In genomic region chr1:85201340-85202091, GRCh38 we compare ENCODE assay signal across 1 cellular context.
A peak's percentile ranks its signal among the peaks of the same experiment; 100 is the strongest.
TF ChIP-seq lines count a peak whose summit lies in the region.

No MANE protein-coding gene starts in this region.

TF ChIP-seq in K562, 482 proteins besides CTCF, POLR2A, EP300 and RAD21 (continued from another document):
- TF ChIP-seq FOXP4 (CRISPR knock-in tag; IDR thresholded peaks at IDR 0.05; ENCODE audit: borderline replicate concordance) (no peak; the same call in 1 of the 2 replicates), MLLT1 (IDR thresholded peaks at IDR 0.05) (peak in 1 of 2 experiments; percentile 52; a peak in 1 of 4 replicates), LCOR (CRISPR knock-in tag; IDR thresholded peaks at IDR 0.05) (0 out of 2 replicates have a peak, but pooled peaks have one; percentile 38), ID3 (CRISPR knock-in tag; IDR thresholded peaks at IDR 0.05) (no peak), ID3 (tag; IDR thresholded peaks at IDR 0.05) (no peak), OTX1 (CRISPR knock-in tag; IDR thresholded peaks at IDR 0.05) (0 out of 2 replicates have a peak, but pooled peaks have one; percentile 4), SETDB1 (IDR thresholded peaks at IDR 0.05; ENCODE audit: low read length) (no peak), ZNF445 (CRISPR knock-in tag; IDR thresholded peaks at IDR 0.05; ENCODE audit: low read depth) (no peak), NKRF (IDR thresholded peaks at IDR 0.05; ENCODE audit: borderline replicate concordance) (no peak), ZBTB1 (CRISPR knock-in tag; IDR thresholded peaks at IDR 0.05; ENCODE audit: borderline replicate concordance, low read depth) (peak; percentile 98), E2F6 (IDR thresholded peaks at IDR 0.05; ENCODE audit: borderline replicate concordance in 1 of 2, extremely low read depth in 1 of 2, insufficient read depth in 1 of 2, insufficient read length in 1 of 2, low read depth in 1 of 2, low read length in 1 of 2, poor library complexity in 1 of 2, severe bottlenecking in 1 of 2) (peak; percentile 34 to 67), BRF2 (IDR thresholded peaks at IDR 0.05; ENCODE audit: borderline replicate concordance, insufficient read depth, insufficient read length) (no peak), STAT5B (CRISPR knock-in tag; IDR thresholded peaks at IDR 0.05) (no peak), HNRNPL (IDR thresholded peaks at IDR 0.05; ENCODE audit: low read depth, low read length) (0 out of 2 replicates have a peak, but pooled peaks have one; percentile 37), SMARCC2 (IDR thresholded peaks at IDR 0.05; ENCODE audit: low read depth) (peak; percentile 15; the same call in 1 of the 2 replicates), GABPA (tag; conservative IDR thresholded peaks at IDR 0.05; ENCODE audit: low read depth) (peak; percentile 29; the same call in 1 of the 2 replicates), ZNF511 (CRISPR knock-in tag; IDR thresholded peaks at IDR 0.05) (peak; percentile 79; the same call in 1 of the 2 replicates), MTA3 (IDR thresholded peaks at IDR 0.05; ENCODE audit: borderline replicate concordance) (no peak; the same call in 1 of the 2 replicates), L3MBTL2 (IDR thresholded peaks at IDR 0.05) (peak; percentile 68), ILF3 (IDR thresholded peaks at IDR 0.05; ENCODE audit: borderline replicate concordance) (peak; percentile 29; the same call in 1 of the 2 replicates), ARID1B (IDR thresholded peaks at IDR 0.05) (no peak), CBX1 (IDR thresholded peaks at IDR 0.05; ENCODE audit: low read depth) (0 out of 2 replicates have a peak, but pooled peaks have one; percentile 4), NFIX (CRISPR knock-in tag; IDR thresholded peaks at IDR 0.05; ENCODE audit: low read depth) (no peak), KLF1 (tag; IDR thresholded peaks at IDR 0.05) (no peak), HOXB6 (CRISPR knock-in tag; IDR thresholded peaks at IDR 0.05; ENCODE audit: borderline replicate concordance) (no peak), ZC3H4 (CRISPR knock-in tag; IDR thresholded peaks at IDR 0.05; ENCODE audit: borderline replicate concordance) (peak; percentile 88), NONO (IDR thresholded peaks at IDR 0.05; ENCODE audit: low read depth in 2 of 2, low read length in 1 of 2) (peak; percentile 32 to 82; a peak in 3 of 4 replicates), GTF2E2 (tag; IDR thresholded peaks at IDR 0.05) (peak; percentile 85; the same call in 1 of the 2 replicates), USF1 (CRISPR knock-in tag; IDR thresholded peaks at IDR 0.05) (peak; percentile 83), NFYB (IDR thresholded peaks at IDR 0.05; ENCODE audit: extremely low read depth, insufficient read length) (no peak), TEAD2 (tag; IDR thresholded peaks at IDR 0.05) (peak; percentile 80), BDP1 (IDR thresholded peaks at IDR 0.05; ENCODE audit: insufficient read depth, insufficient read length) (no peak), TEAD4 (IDR thresholded peaks at IDR 0.05; ENCODE audit: low read length) (peak; percentile 83), TEAD4 (CRISPR knock-in tag; IDR thresholded peaks at IDR 0.05; ENCODE audit: borderline replicate concordance) (peak; percentile 96), HNRNPLL (IDR thresholded peaks at IDR 0.05; ENCODE audit: low read depth, low read length, poor library complexity, severe bottlenecking) (peak; percentile 57), HDAC1 (IDR thresholded peaks at IDR 0.05) (0 out of 4 replicates have a peak, but pooled peaks of 1 of the 2 experiments have one; percentile 26), ARID4B (CRISPR knock-in tag; IDR thresholded peaks at IDR 0.05) (peak; percentile 44; the same call in 1 of the 2 replicates)
- TF ChIP-seq, protein P1, sequence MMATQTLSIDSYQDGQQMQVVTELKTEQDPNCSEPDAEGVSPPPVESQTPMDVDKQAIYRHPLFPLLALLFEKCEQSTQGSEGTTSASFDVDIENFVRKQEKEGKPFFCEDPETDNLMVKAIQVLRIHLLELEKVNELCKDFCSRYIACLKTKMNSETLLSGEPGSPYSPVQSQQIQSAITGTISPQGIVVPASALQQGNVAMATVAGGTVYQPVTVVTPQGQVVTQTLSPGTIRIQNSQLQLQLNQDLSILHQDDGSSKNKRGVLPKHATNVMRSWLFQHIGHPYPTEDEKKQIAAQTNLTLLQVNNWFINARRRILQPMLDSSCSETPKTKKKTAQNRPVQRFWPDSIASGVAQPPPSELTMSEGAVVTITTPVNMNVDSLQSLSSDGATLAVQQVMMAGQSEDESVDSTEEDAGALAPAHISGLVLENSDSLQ (IDR thresholded peaks at IDR 0.05): no peak
- TF ChIP-seq, protein P2, sequence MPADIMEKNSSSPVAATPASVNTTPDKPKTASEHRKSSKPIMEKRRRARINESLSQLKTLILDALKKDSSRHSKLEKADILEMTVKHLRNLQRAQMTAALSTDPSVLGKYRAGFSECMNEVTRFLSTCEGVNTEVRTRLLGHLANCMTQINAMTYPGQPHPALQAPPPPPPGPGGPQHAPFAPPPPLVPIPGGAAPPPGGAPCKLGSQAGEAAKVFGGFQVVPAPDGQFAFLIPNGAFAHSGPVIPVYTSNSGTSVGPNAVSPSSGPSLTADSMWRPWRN (IDR thresholded peaks at IDR 0.05; ENCODE audit: low read depth): no peak
TF ChIP-seq in K562: peak in this region for 94.
